23 cellular contexts compared by ENCODE assay signal in genomic region chr15:84944311-84944710, GRCh38. TPM values are rescaled to one million over a fixed set of nuclear protein-coding genes. Genes with fewer than 3 reads are reported as not detected.
"Had no signal": no experiment of that assay in that cellular context is flagged by ENCODE, and none has a peak within 500 bp of the region (broad histone marks: within the 10 kb centered on the region; RNA-seq: fewer than 3 reads in every experiment).

No MANE protein-coding gene starts in this region.

- ATAC-seq: activated CD4-positive, CD25-positive, alpha-beta regulatory T cell treated with anti-CD3 and anti-CD28 coated beads, Interleukin-2, amount 50 U/mL, for 24 hours; activated CD8-positive, alpha-beta T cell treated with anti-CD3 and anti-CD28 coated beads for 36 hours; SK-N-SH treated with all-trans-retinoic acid at 6 μM for 48 hours had no signal

- H3K4me1 ChIP-seq: breast epithelium had no signal

- H3K4me2 ChIP-seq: KMS-11 had no signal

- H3K9me3 ChIP-seq: breast epithelium, SJCRH30 had no signal

- H3K36me3 ChIP-seq: breast epithelium, SJCRH30 had no signal

- H3K27me3 ChIP-seq: breast epithelium, SJCRH30 had no signal

- H3K27ac ChIP-seq: breast epithelium, KMS-11, SJCRH30 had no signal

- H3K4me3 ChIP-seq: breast epithelium, SJCRH30 had no signal

- H3K9ac ChIP-seq: KMS-11 had no signal

- DNase-seq: activated CD4-positive, alpha-beta T cell treated with anti-CD3 and anti-CD28 coated beads for 4 hours; activated CD8-positive, alpha-beta T cell treated with anti-CD3 and anti-CD28 coated beads for 36 hours; activated effector memory CD4-positive, alpha-beta T cell treated with Interleukin-2 at 50 U/mL for 16 hours; activated naive CD4-positive, alpha-beta T cell; activated T-cell treated with anti-CD3 and anti-CD28 coated beads, Interleukin-2, amount 50 U/mL, for 24 hours; NCI-H1092; NCI-H1417; NCI-H1930; NCI-H345; NCI-H510A; NCI-H526 treated with DMSO at 0.1 percent for 48 hours; SJCRH30; SW 1271 had no signal

RNA-seq across cellular contexts. Expression of gene SLC28A1, which starts 59.8 kb away (rescaled TPM):
- total RNA-seq: activated CD8-positive, alpha-beta T cell treated with anti-CD3 and anti-CD28 coated beads for 36 hours; activated T-helper 1 cell treated with anti-CD3 and anti-CD28 coated beads, Interleukin-12 subunit alpha, Interleukin-12 subunit beta, Interleukin-2, Interleukin-4 antibody, amounts not matched to agents 30 ng/mL and 10 ng/mL and 1 ng/mL, durations not matched to agents 14 hours and 24 hours and 36 hours; MCF 10A; OCI-LY7; RPMI7951; SJCRH30; T-helper 1 cell treated with Interleukin-12 subunit alpha and Interleukin-12 subunit beta and Interleukin-4 antibody, amounts not matched to agents 30 ng/mL and 1 ng/mL, for 36 hours had no signal
- polyA plus RNA-seq: IgD-negative memory B cell had no signal
